8 cellular contexts compared by ENCODE assay signal in genomic region chr12:116818341-116818856, GRCh38.
DNase-seq lines count a peak whose midpoint lies in the region; ATAC-seq and TF ChIP-seq lines count a peak whose summit lies in the region.

No MANE protein-coding gene starts in this region.

- no TSS peak for BruUV-seq in HCT116 (replicated peaks; lab: Mats Ljungman, UMichigan)

- H4K20me1 ChIP-seq in HCT116 (ENCODE audit: insufficient read depth), result no peaks in the 10 kb centered on the region

- peaks cover 5% of the 10 kb centered on the region for H3K27me3 Mint-ChIP-seq in T-helper 17 cell

- H3K27ac Mint-ChIP-seq in T-helper 17 cell, result peak overlapping the region; percentile 98

- ATAC-seq in HCT116 (no peak), T-helper 17 cell (no peak)

- H3K79me2 ChIP-seq in HCT116 (ENCODE audit: insufficient read depth, low read length), result peaks cover 8% of the 10 kb centered on the region; the same call in 1 of the 2 replicates

- H3K9me3 ChIP-seq in HCT116 (ENCODE audit: control insufficient read depth in 1 of 2, insufficient read depth in 1 of 2, low read depth in 1 of 2, low read length in 2 of 2) (no peaks in the 10 kb centered on the region), T-helper 17 cell (ENCODE audit: control insufficient read depth, low read length, poor library complexity, severe bottlenecking) (no peaks in the 10 kb centered on the region), transverse colon (no peaks in the 10 kb centered on the region)

- H3K4me1 ChIP-seq in HCT116 (ENCODE audit: control insufficient read depth in 1 of 2, insufficient read depth in 2 of 2, low read length in 2 of 2) (peaks cover 16 to 25% of the 10 kb centered on the region in 2 experiments), transverse colon (peaks cover 0 to 16% (median 8%) of the 10 kb centered on the region in 4 donors)

- in situ Hi-C loops in transverse colon (cut with MboI; ENCODE audit: low pct_ligation_motif_present in 1 of 4, low pct_unique_long_range_greater_than_20kb in 1 of 4, low sequenced_read_pairs in 3 of 4), result no loop called here

- H3K4me3 ChIP-seq in HCT116 (replicated peaks in 1 of 2; ENCODE audit: low read depth in 1 of 2, low read length in 2 of 2) (peak overlapping the region; percentile 87 to 90), dorsolateral prefrontal cortex (peak overlapping the region; percentile 58 to 97 (median 84)), transverse colon (peak overlapping the region; percentile 51 to 84 (median 58))

- H3K36me3 ChIP-seq in HCT116 (ENCODE audit: control insufficient read depth in 1 of 2, insufficient read depth in 2 of 2, low read length in 2 of 2), result no peaks in the 10 kb centered on the region
- no peaks in the 10 kb centered on the region for H3K36me3 ChIP-seq in transverse colon

- H3K36me3 Mint-ChIP-seq in T-helper 17 cell (ENCODE audit: low read depth), result no peaks in the 10 kb centered on the region

- no peaks in the 10 kb centered on the region for H3K27me3 ChIP-seq in HCT116 (ENCODE audit: insufficient read depth, low read length)
- no peaks in the 10 kb centered on the region for H3K27me3 ChIP-seq in dorsolateral prefrontal cortex
- no peaks in the 10 kb centered on the region for H3K27me3 ChIP-seq in transverse colon

- no peak for TF ChIP-seq CTCF in HCT116 (IDR thresholded peaks at IDR 0.05 in 2 of 3, conservative IDR thresholded peaks at IDR 0.05 in 1 of 3; ENCODE audit: borderline replicate concordance in 1 of 3, insufficient read depth in 1 of 3, low read depth in 2 of 3, low read length in 2 of 3)
- no peak for TF ChIP-seq CTCF in dorsolateral prefrontal cortex (IDR thresholded peaks at IDR 0.05 in 54 of 56, conservative IDR thresholded peaks at IDR 0.05 in 2 of 56; ENCODE audit: low read depth in 1 of 56, partially characterized antibody in 56 of 56)
- TF ChIP-seq CTCF in transverse colon (IDR thresholded peaks at IDR 0.05), result no peak

- H3K27ac ChIP-seq in HCT116 (ENCODE audit: low read depth, low read length) (peak overlapping the region; percentile 71; the same call in 1 of the 2 replicates), dorsolateral prefrontal cortex (peak overlapping the region in 57 of 59 donors; percentile 66 to 98 (median 95)), transverse colon (peak overlapping the region; percentile 90 to 94 (median 92))

- peak overlapping the region; percentile 90 for H3K9ac ChIP-seq in HCT116 (ENCODE audit: low read length)

- WGBS in transverse colon (ENCODE audit: low coverage in 1 of 2), 2 donors, result 28 to 53% methylated on average over 3 to 11 of the region's 11 CpGs

- H3K4me2 ChIP-seq in HCT116 (ENCODE audit: low read length), result peak overlapping the region; percentile 88

- CTCF ChIA-PET in HCT116 (lab: Charles Lee), result no interaction called here

- H2AFZ ChIP-seq in HCT116 (ENCODE audit: low read depth, low read length, poor library complexity, severe bottlenecking), result no peak overlapping the region

- RAD21 ChIA-PET in HCT116 (lab: Charles Lee; ENCODE audit: low non-redundant PET in 1 of 2, low total read pairs in 2 of 2, uncharacterized antibody in 2 of 2, unreplicated experiment in 2 of 2), result no interaction called here

- POLR2A ChIA-PET in HCT116 (lab: Charles Lee), result no interaction called here

- TF ChIP-seq RAD21 in HCT116 (IDR thresholded peaks at IDR 0.05; ENCODE audit: low read depth), result no peak

- H3K4me3 Mint-ChIP-seq in T-helper 17 cell, result peak overlapping the region; percentile 93

- TF ChIP-seq EP300 in transverse colon (IDR thresholded peaks at IDR 0.05; ENCODE audit: low read depth), result no peak

- peaks cover 21% of the 10 kb centered on the region for H3K4me1 Mint-ChIP-seq in T-helper 17 cell

- intact Hi-C loops in HCT116 (cut with micrococcal nuclease) (loop anchor here (2.0 kb wide), 1 partner anchor 80 kb away; the partner anchor contains the start of genes RNFT2 and SPRING1), dorsolateral prefrontal cortex (cut with DNase I) (loop anchor here (2.0 to 10.0 kb wide), 3 partner anchors 81 to 376 kb away; partner anchors contain the start of genes FBXO21 (in 1 of the 2), RNFT2 (in 1 of the 2) and SPRING1 (in 1 of the 2)), transverse colon (cut with DNase I; ENCODE audit: low total_unique reads) (loop anchor here (5.0 to 10.0 kb wide), 2 partner anchors 81 to 1866 kb away; partner anchors contain the start of genes RNFT2 and SPRING1)

- H3K9me2 ChIP-seq in HCT116 (ENCODE audit: insufficient read depth), result no peaks in the 10 kb centered on the region

- DNase-seq in Daoy (ENCODE audit: low read depth) (peak; percentile 53), HCT116 (ENCODE audit: low read depth, low spot score) (no peak), T-helper 17 cell (no peak), dorsolateral prefrontal cortex (peak in 1 of 10 donors; percentile 37), medulla oblongata (ENCODE audit: extremely low spot score) (peak; percentile 27), transverse colon (peak; percentile 19), cortex of kidney (lab: John Stamatoyannopoulos, UW) (no peak), NCI-H774 (lab: John Stamatoyannopoulos, UW) (no peak)

- TF ChIP-seq POLR2A in HCT116 (IDR thresholded peaks at IDR 0.05; ENCODE audit: borderline replicate concordance, extremely low read depth, insufficient read depth, insufficient read length), result no peak
- no peak for TF ChIP-seq POLR2A in transverse colon (IDR thresholded peaks at IDR 0.05)

TF ChIP-seq in HCT116, 20 proteins besides CTCF, POLR2A, EP300 and RAD21:
- TF ChIP-seq FOSL1 (IDR thresholded peaks at IDR 0.05; ENCODE audit: low read depth) (no peak), CBX3 (IDR thresholded peaks at IDR 0.05; ENCODE audit: low read depth) (no peak), SP1 (IDR thresholded peaks at IDR 0.05; ENCODE audit: low read depth) (no peak), EZH2 (IDR thresholded peaks at IDR 0.05) (no peak), TCF7L2 (IDR thresholded peaks at IDR 0.05; ENCODE audit: borderline replicate concordance, extremely low read depth, insufficient read depth, insufficient read length) (no peak), SRF (IDR thresholded peaks at IDR 0.05; ENCODE audit: low read depth) (no peak), SIN3A (IDR thresholded peaks at IDR 0.05; ENCODE audit: low read depth) (no peak), EGR1 (IDR thresholded peaks at IDR 0.05; ENCODE audit: low read depth) (no peak), ZFX (IDR thresholded peaks at IDR 0.05) (no peak), MAX (IDR thresholded peaks at IDR 0.05) (no peak), POLR2AphosphoS5 (IDR thresholded peaks at IDR 0.05; ENCODE audit: low read depth, low read length) (no peak), EZH2phosphoT487 (IDR thresholded peaks at IDR 0.05; ENCODE audit: borderline replicate concordance) (no peak), CEBPB (IDR thresholded peaks at IDR 0.05; ENCODE audit: low read depth) (no peak), JUND (IDR thresholded peaks at IDR 0.05) (no peak)
- TF ChIP-seq, protein P1, sequence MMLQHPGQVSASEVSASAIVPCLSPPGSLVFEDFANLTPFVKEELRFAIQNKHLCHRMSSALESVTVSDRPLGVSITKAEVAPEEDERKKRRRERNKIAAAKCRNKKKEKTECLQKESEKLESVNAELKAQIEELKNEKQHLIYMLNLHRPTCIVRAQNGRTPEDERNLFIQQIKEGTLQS (IDR thresholded peaks at IDR 0.05), result no peak
- TF ChIP-seq, protein P2, sequence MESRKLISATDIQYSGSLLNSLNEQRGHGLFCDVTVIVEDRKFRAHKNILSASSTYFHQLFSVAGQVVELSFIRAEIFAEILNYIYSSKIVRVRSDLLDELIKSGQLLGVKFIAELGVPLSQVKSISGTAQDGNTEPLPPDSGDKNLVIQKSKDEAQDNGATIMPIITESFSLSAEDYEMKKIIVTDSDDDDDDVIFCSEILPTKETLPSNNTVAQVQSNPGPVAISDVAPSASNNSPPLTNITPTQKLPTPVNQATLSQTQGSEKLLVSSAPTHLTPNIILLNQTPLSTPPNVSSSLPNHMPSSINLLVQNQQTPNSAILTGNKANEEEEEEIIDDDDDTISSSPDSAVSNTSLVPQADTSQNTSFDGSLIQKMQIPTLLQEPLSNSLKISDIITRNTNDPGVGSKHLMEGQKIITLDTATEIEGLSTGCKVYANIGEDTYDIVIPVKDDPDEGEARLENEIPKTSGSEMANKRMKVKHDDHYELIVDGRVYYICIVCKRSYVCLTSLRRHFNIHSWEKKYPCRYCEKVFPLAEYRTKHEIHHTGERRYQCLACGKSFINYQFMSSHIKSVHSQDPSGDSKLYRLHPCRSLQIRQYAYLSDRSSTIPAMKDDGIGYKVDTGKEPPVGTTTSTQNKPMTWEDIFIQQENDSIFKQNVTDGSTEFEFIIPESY (IDR thresholded peaks at IDR 0.05; ENCODE audit: extremely low read depth, insufficient replicate concordance, low read length), result no peak

Comparison
In these comparisons a context has a peak if more than half of its experiments do, and no peak if none do; other contexts are left out.
1. DNase-seq: peak in Daoy (single experiment), medulla oblongata (single experiment) and transverse colon (single experiment); none in HCT116 (single experiment), T-helper 17 cell (0 of 3), cortex of kidney (single experiment) and NCI-H774 (single experiment).
2. Peak in every context shown above with its lines, with median percentiles within 50 percentile points of each other: H3K27ac ChIP-seq and H3K4me3 ChIP-seq.